ENCODE assay signal across 26 cellular contexts in the genomic region with DNA sequence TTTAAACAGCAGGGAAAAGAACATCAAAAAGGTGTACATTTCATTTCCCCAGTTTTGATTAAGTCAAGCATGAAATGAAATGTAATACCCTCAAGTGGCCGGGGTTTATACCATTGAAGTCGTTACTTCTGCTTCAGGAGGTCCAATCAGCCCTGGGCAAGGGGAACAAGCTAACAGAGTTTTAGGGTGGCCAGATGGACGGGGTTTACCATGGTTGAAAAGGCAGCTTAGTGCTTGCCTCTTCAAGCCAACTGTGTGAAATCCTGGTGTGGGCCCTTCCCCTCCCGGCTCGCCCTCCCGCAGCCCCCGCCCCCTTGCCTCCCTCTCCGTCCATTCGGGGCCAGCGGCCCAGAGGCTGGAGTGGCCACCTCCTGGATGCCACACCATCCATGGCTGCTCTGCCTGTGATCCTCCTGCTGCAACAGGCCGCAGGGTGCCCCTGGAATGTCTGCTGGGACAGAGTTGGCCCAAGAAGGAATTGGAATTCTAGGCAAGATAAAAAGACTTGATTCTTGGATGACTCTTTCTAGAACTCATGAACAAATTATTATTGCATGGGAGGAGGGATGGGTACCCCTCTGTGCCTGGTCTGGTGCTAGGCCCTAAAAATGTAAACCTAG.
"Had no signal": no experiment of that assay in that cellular context is flagged by ENCODE, and none has a peak within 500 bp of the region (broad histone marks: within the 10 kb centered on the region; RNA-seq: fewer than 3 reads in every experiment).

No MANE protein-coding gene starts in this region.

- H3K9me3 Mint-ChIP-seq: activated naive CD8-positive, alpha-beta T cell treated with anti-CD3 and anti-CD28 coated beads for 36 hours; activated T-cell treated with anti-CD3 and anti-CD28 coated beads, Interleukin-2, amount 50 U/mL, for 4 hours; activated T-helper 2 cell treated with anti-CD3 and anti-CD28 coated beads, Interferon-gamma antibody, Interleukin-2, Interleukin-4, amounts not matched to agents 10 μg/mL and 5 μg/mL and 100 μg/mL, durations not matched to agents 14 hours and 24 hours and 36 hours; central memory CD8-positive, alpha-beta T cell; endodermal cell; nephron had no signal

- H3K27me3 Mint-ChIP-seq: memory B cell had no signal

- H3K4me1 Mint-ChIP-seq: activated B cell treated with CpG ODN at 0.5 μM for 24 hours; activated CD4-positive, alpha-beta T cell treated with anti-CD3 and anti-CD28 coated beads for 36 hours; activated naive CD8-positive, alpha-beta T cell treated with anti-CD3 and anti-CD28 coated beads for 36 hours; central memory CD8-positive, alpha-beta T cell; memory B cell; stimulated activated memory B cell treated with anti-CD40 and anti-IgM and Interleukin-4, amounts not matched to agents 10 μg/mL and 1 μg/mL and 100 μg/mL, for 72 hours had no signal

- DNase-seq: activated B cell treated with CpG ODN at 0.5 μM for 24 hours; activated CD4-positive, alpha-beta T cell treated with anti-CD3 and anti-CD28 coated beads for 36 hours; activated CD4-positive, alpha-beta T cell treated with anti-CD3 and anti-CD28 coated beads, Interleukin-2, amount 50 U/mL, for 48 hours; activated CD8-positive, alpha-beta memory T cell treated with anti-CD3 and anti-CD28 coated beads, Interleukin-2, amount 50 U/mL, for 48 hours; activated naive CD4-positive, alpha-beta T cell treated with Interleukin-2 at 50 U/mL for 16 hours; activated naive CD8-positive, alpha-beta T cell treated with anti-CD3 and anti-CD28 coated beads for 36 hours; activated T-cell treated with anti-CD3 and anti-CD28 coated beads, Interleukin-2, amount 50 U/mL, for 4 hours; colonic mucosa; dorsolateral prefrontal cortex; endodermal cell; head of caudate nucleus; hypothalamus; islet precursor cell; left cardiac atrium; occipital lobe; sigmoid colon; stimulated activated CD4-positive, alpha-beta T cell treated with anti-CD3 and anti-CD28 coated beads, Interleukin-15, amount 100 ng/mL, for 24 hours; stomach; T1000; trophoblast cell; uterus had no signal

- H3K36me3 Mint-ChIP-seq: activated naive CD8-positive, alpha-beta T cell treated with anti-CD3 and anti-CD28 coated beads for 36 hours; memory B cell; stimulated activated memory B cell treated with anti-CD40 and anti-IgM and Interleukin-4, amounts not matched to agents 10 μg/mL and 1 μg/mL and 100 μg/mL, for 72 hours had no signal

- H3K27ac Mint-ChIP-seq: activated B cell treated with CpG ODN at 0.5 μM for 24 hours; activated CD4-positive, alpha-beta T cell treated with anti-CD3 and anti-CD28 coated beads for 36 hours; activated naive CD8-positive, alpha-beta T cell treated with anti-CD3 and anti-CD28 coated beads for 36 hours; activated T-helper 2 cell treated with anti-CD3 and anti-CD28 coated beads, Interferon-gamma antibody, Interleukin-2, Interleukin-4, amounts not matched to agents 10 μg/mL and 5 μg/mL and 100 μg/mL, durations not matched to agents 14 hours and 24 hours and 36 hours; endodermal cell; memory B cell; nephron; stimulated activated memory B cell treated with anti-CD40 and anti-IgM and Interleukin-4, amounts not matched to agents 10 μg/mL and 1 μg/mL and 100 μg/mL, for 72 hours had no signal

- H3K4me3 Mint-ChIP-seq: activated B cell treated with CpG ODN at 0.5 μM for 24 hours; activated CD4-positive, alpha-beta T cell treated with anti-CD3 and anti-CD28 coated beads for 36 hours; activated naive CD8-positive, alpha-beta T cell treated with anti-CD3 and anti-CD28 coated beads for 36 hours; activated T-cell treated with anti-CD3 and anti-CD28 coated beads, Interleukin-2, amount 50 U/mL, for 4 hours; central memory CD8-positive, alpha-beta T cell; endodermal cell; memory B cell; nephron; stimulated activated memory B cell treated with anti-CD40 and anti-IgM and Interleukin-4, amounts not matched to agents 10 μg/mL and 1 μg/mL and 100 μg/mL, for 72 hours had no signal
